ENCODE assay signal across 9 cellular contexts in the genomic region with DNA sequence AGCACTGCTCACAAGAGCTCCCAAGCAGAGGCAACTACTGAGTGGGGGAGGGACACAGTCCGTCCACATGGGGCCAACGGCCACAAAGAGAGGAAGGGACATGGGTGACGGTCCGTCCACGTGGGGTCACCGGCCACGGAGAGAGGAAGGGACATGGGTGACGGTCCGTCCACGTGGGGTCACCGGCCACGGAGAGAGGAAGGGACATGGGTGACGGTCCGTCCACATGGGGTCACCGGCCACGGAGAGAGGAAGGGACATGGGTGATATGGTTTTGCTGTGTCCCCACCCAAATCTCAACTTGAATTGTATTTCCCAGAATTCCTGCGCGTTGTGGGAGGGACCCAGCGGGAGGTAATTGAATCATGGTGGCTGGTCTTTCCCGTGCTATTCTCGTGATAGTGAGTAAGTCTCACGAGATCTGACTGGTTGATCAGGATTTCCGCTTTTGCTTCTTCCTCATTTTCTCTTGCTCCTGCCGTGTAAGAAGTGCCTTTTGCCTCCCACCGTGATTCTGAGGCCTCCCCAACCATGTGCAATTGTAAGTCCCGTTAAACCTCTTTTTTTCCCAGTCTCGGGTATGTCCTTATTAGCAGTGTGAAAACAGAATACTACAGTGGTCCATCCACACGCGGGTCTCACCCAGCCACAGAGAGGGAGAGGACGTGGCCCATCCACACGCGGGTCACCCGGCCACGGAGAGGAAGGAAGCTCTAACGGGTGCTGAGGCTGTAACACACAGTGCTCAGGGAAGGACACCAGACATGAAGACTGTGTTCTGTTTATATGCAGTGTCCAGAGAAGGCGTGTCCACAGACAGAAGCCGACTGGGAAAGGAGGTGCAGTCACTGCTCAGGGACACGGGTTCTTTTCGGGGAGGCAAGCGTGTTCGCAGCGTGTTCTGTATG. TPM values are rescaled to one million over a fixed set of nuclear protein-coding genes. Genes with fewer than 3 reads are reported as not detected.
A peak's percentile ranks its signal among the peaks of the same experiment; 100 is the strongest.
DNase-seq lines count a peak whose midpoint lies in the region; ATAC-seq, FAIRE-seq and TF ChIP-seq lines count a peak whose summit lies in the region.
"Had no signal": no experiment of that assay in that cellular context is flagged by ENCODE, and none has a peak within 500 bp of the region (broad histone marks: within the 10 kb centered on the region; RNA-seq: fewer than 3 reads in every experiment).

No MANE protein-coding gene starts in this region.

- H3K27me3 ChIP-seq in astrocyte (ENCODE audit: insufficient read depth, low read length) (no peaks in the 10 kb centered on the region), psoas muscle (ENCODE audit: insufficient read depth in 3 of 3, low read length in 2 of 3) (peaks cover 0 to 2% (median 0%) of the 10 kb centered on the region in 3 donors)

- ATAC-seq in psoas muscle = no peak
- ATAC-seq in HG02884 (IDR thresholded peaks at IDR 0.05; ENCODE audit: unreplicated experiment) = no peak

- no peak overlapping the region for H2AFZ ChIP-seq in astrocyte (ENCODE audit: low read depth, low read length)

- no peak overlapping the region for H3K9ac ChIP-seq in astrocyte (ENCODE audit: low read length)

- FAIRE-seq in GM12891 (lab: Jason Lieb, UNC) (peak; percentile 70), astrocyte (lab: Jason Lieb, UNC) (peak; percentile 9)

- peak overlapping the region; percentile 79 for H3K27ac Mint-ChIP-seq in astrocyte (ENCODE audit: unreplicated experiment)

- H3K27me3 Mint-ChIP-seq in astrocyte (ENCODE audit: low read depth, unreplicated experiment) = peaks cover 2% of the 10 kb centered on the region

- no peaks in the 10 kb centered on the region for H3K79me2 ChIP-seq in astrocyte (ENCODE audit: insufficient read depth, low read length)

- H3K36me3 ChIP-seq in astrocyte (ENCODE audit: insufficient read depth, low read length) (no peaks in the 10 kb centered on the region), psoas muscle (ENCODE audit: insufficient read depth in 1 of 2, low read depth in 1 of 2) (no peaks in the 10 kb centered on the region)

- peak; percentile 84 for TF ChIP-seq POLR2A in GM12891 (IDR thresholded peaks at IDR 0.05; ENCODE audit: low read depth, low read length)

- peaks cover 18% of the 10 kb centered on the region for H3K36me3 Mint-ChIP-seq in astrocyte (ENCODE audit: low read depth, unreplicated experiment)

- no peak overlapping the region for H3K4me3 ChIP-seq in astrocyte (ENCODE audit: insufficient read depth, low read depth, low read length)
- H3K4me3 ChIP-seq in psoas muscle = peak overlapping the region; percentile 11

- H3K27ac ChIP-seq in astrocyte (ENCODE audit: low read depth, low read length) (no peak overlapping the region), psoas muscle (no peak overlapping the region)

- peaks cover 2% of the 10 kb centered on the region for H3K9me3 Mint-ChIP-seq in astrocyte (ENCODE audit: unreplicated experiment)

- H4K20me1 ChIP-seq in astrocyte (ENCODE audit: insufficient read depth, low read length) = no peaks in the 10 kb centered on the region

- H3K4me1 ChIP-seq in astrocyte (ENCODE audit: insufficient read depth, low read length) = peaks cover 28% of the 10 kb centered on the region
- H3K4me1 ChIP-seq in psoas muscle = peaks cover 29% of the 10 kb centered on the region

- H3K4me3 Mint-ChIP-seq in astrocyte (ENCODE audit: unreplicated experiment) = no peak overlapping the region

- DNase-seq in GM12891 (ENCODE audit: insufficient read length, low spot score) = no peak
- peak; percentile 73 for DNase-seq in NOMO-1 treated with DMSO at 0.1 percent for 48 hours (lab: John Stamatoyannopoulos, UW; ENCODE audit: unreplicated experiment)
- no peak for DNase-seq in astrocyte (ENCODE audit: low read depth)
- no peak for DNase-seq in psoas muscle
- DNase-seq in islet precursor cell = no peak
- DNase-seq in HPDE6-E6E7 (ENCODE audit: extremely low spot score) = no peak
- no peak for DNase-seq in cerebellar nuclear complex (lab: John Stamatoyannopoulos, UW)

- no peak overlapping the region for H3K4me2 ChIP-seq in astrocyte (ENCODE audit: low read length)

- TF ChIP-seq CTCF in astrocyte (IDR thresholded peaks at IDR 0.05; ENCODE audit: insufficient read depth, low read depth, low read length) = no peak
- TF ChIP-seq CTCF in psoas muscle (IDR thresholded peaks at IDR 0.05) = no peak

- intact Hi-C loops in psoas muscle (cut with DNase I) = loop anchor here (2.0 to 5.0 kb wide), 4 partner anchors 89 to 412 kb away; no protein-coding TSS in a partner anchor

- H3K4me1 Mint-ChIP-seq in astrocyte (ENCODE audit: low read depth, unreplicated experiment) = peaks cover 27% of the 10 kb centered on the region

- WGBS in psoas muscle, 3 donors = 74 to 82% (median 79%) methylated on average over 42 of the region's 42 CpGs

- H3K9me3 ChIP-seq in astrocyte (ENCODE audit: insufficient read depth, low read depth, low read length) = no peaks in the 10 kb centered on the region
- H3K9me3 ChIP-seq in psoas muscle = no peaks in the 10 kb centered on the region

TF ChIP-seq in GM12891, 5 proteins besides CTCF, POLR2A, EP300 and RAD21:
- peak; percentile 81 for TF ChIP-seq POLR2AphosphoS5 (IDR thresholded peaks at IDR 0.05; ENCODE audit: low read depth, low read length)
- TF ChIP-seq POU2F2 (IDR thresholded peaks at IDR 0.05; ENCODE audit: low read depth, low read length) = no peak
- peak; percentile 65; the same call in 1 of the 2 replicates for TF ChIP-seq TAF1 (IDR thresholded peaks at IDR 0.05; ENCODE audit: low read depth, low read length)
- no peak for TF ChIP-seq PAX5 (IDR thresholded peaks at IDR 0.05; ENCODE audit: insufficient read depth, low read length, severe bottlenecking)
- TF ChIP-seq SPI1 (IDR thresholded peaks at IDR 0.05; ENCODE audit: low read depth, low read length) = peak; percentile 69

RNA-seq across cellular contexts. Expression of a gene that starts 48.5 kb away (rescaled TPM):
- 1.6 TPM for polyA plus RNA-seq in GM12891 (2012; ENCODE audit: low read depth, missing spikeins)
- total RNA-seq in astrocyte (252 and 287 TPM in 2 replicates), psoas muscle (100 to 1,000 TPM in 1 of 4 donors, 10 to 100 TPM in 3; 65.5 to 103 (median 75.9) TPM)
- polyA plus RNA-seq in psoas muscle = 10 to 100 TPM; 51.6 to 90.9 (median 52.1) TPM

RNA-seq across cellular contexts. Expression of a gene that starts 56.4 kb away (rescaled TPM):
- 0.82 TPM for polyA plus RNA-seq in GM12891 (2012; ENCODE audit: low read depth, missing spikeins)
- 7.1 and 8.4 TPM in 2 replicates for total RNA-seq in astrocyte
- 1 to 10 TPM; 2.0 to 5.1 (median 3.4) TPM for total RNA-seq in psoas muscle
- polyA plus RNA-seq in psoas muscle = 1 to 10 TPM in 2 of 3 donors, under 1 TPM in 1; 0.45 to 3.1 (median 1.3) TPM
- polyA plus RNA-seq: neural cell had no signal
